Comparison of ENCODE assay signal across 8 cellular contexts in the genomic region with DNA sequence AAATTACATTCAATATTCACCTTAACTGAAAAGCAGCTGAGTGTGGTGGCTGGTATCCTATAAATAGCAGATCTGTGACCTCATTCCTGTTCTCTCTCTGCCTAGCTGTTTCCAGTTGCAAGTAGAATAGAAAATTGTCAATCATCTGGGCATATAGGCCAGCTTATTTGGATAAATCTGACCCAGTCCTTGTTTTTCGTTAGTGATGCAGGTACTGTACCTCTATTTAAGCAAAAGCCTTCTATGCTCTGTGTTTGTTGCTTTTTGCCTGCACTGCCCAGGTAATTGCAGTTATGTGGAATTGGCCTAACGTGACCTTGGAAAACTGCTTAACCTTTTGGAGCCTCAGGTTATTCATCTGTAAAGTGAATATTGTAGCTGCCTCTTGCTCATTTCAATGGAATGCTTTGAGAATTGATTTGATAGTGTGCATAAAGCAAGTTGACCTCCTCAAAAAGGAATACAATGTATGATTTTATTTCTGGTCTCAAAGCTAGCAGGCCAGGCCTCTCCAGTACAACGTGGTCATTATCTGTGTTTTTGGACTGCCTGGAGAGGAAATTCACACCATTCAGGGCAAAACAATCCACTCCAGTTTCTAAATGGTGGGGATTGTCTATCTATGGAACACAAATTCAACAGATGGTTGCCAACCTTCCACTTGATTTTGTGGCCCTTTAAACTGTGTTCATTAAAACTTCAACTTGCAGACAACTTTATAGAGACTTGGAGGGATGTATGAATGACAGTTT.
DNase-seq lines count a peak whose midpoint lies in the region; ATAC-seq and TF ChIP-seq lines count a peak whose summit lies in the region.

No MANE protein-coding gene starts in this region.

- H3K4me3 ChIP-seq in coronary artery: no peak overlapping the region
- no peak overlapping the region for H3K4me3 ChIP-seq in neutrophil (ENCODE audit: low read depth in 1 of 2, low read length in 1 of 2)

- ATAC-seq in GM18498 (IDR thresholded peaks at IDR 0.05; ENCODE audit: unreplicated experiment): peak; percentile 43
- no peak for ATAC-seq in HG02840 (IDR thresholded peaks at IDR 0.05; ENCODE audit: low FRiP score, unreplicated experiment)

- no peaks in the 10 kb centered on the region for H3K9me3 Mint-ChIP-seq in progenitor cell of endocrine pancreas (ENCODE audit: low read depth)

- no peaks in the 10 kb centered on the region for H3K9me3 ChIP-seq in neutrophil

- H3K27ac ChIP-seq in coronary artery (peak overlapping the region; percentile 49 to 66), neutrophil (peak overlapping the region; percentile 63)

- H3K36me3 ChIP-seq in neutrophil: no peaks in the 10 kb centered on the region

- H3K27me3 ChIP-seq in neutrophil: no peaks in the 10 kb centered on the region

- no peak for TF ChIP-seq CTCF in coronary artery (IDR thresholded peaks at IDR 0.05)
- no peak for TF ChIP-seq CTCF in neutrophil (IDR thresholded peaks at IDR 0.05)
- TF ChIP-seq CTCF in progenitor cell of endocrine pancreas (IDR thresholded peaks at IDR 0.05; ENCODE audit: unreplicated experiment): no peak

- no peaks in the 10 kb centered on the region for H3K27me3 Mint-ChIP-seq in progenitor cell of endocrine pancreas

- H3K36me3 Mint-ChIP-seq in progenitor cell of endocrine pancreas (ENCODE audit: insufficient read depth): no peaks in the 10 kb centered on the region

- H3K4me3 Mint-ChIP-seq in progenitor cell of endocrine pancreas (ENCODE audit: low read depth): no peak overlapping the region

- no peak overlapping the region for H3K27ac Mint-ChIP-seq in progenitor cell of endocrine pancreas

- H3K4me1 ChIP-seq in neutrophil (ENCODE audit: control insufficient read depth in 1 of 2, insufficient read depth in 1 of 2, low read depth in 1 of 2, low read length in 1 of 2): peaks cover 21 to 25% of the 10 kb centered on the region in 2 experiments

- DNase-seq in Kasumi-1 (lab: John Stamatoyannopoulos, UW) (peak; percentile 22 to 33), coronary artery (ENCODE audit: low spot score) (no peak), NAMALWA (ENCODE audit: low spot score) (no peak), SK-N-DZ (ENCODE audit: low spot score) (no peak), progenitor cell of endocrine pancreas (ENCODE audit: low spot score, unreplicated experiment) (no peak)

- peaks cover 37% of the 10 kb centered on the region for H3K4me1 Mint-ChIP-seq in progenitor cell of endocrine pancreas (ENCODE audit: low read depth)

Comparison
In these comparisons a context has a peak if more than half of its experiments do, and no peak if none do; other contexts are left out.
1. DNase-seq: peak in Kasumi-1 (2 of 2); none in coronary artery (single experiment), NAMALWA (single experiment), SK-N-DZ (single experiment) and progenitor cell of endocrine pancreas (single experiment).